Comparison of ENCODE assay signal across 10 cellular contexts in the genomic region with DNA sequence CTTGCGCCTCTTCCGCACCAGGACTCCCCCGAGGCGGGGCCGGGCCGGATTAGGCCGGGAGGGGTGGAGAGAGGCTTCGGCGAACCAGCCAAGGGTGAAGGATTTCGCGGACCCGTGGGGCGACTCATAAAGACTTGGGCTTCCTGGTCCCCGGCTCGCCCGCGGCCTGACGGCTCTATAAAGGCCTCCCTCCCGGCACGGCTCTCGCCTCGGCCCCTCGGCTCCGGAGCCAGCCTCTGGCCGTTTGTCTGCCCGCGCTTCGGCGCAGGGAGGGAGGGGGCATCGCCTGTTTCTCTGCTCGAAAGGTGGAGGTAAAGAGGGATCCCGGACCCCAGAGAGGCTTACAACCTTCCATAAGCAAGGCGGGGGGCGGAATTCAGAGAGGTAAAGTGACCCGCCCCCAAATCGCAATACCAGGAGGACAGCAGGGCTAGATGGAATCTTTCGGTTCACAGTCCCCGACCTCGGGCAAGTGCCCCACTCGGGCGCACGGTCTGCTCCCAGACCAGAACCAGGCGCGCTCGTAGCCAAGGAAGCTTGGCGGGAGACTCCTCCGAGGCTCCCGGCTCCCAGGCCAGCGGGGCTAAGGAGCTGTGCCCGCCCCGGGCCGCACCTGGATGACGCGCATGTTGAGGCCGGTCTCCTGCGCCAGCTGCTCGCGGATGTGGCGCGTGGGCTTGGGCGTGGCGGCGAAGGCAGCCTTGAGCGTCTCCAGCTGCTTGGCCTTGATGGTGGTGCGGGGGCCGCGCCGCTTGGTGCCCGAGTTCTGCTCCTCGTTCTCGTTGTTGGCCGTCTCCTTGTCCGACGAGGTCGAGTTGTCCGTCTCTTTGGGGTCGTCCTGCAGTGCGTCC. TPM values are rescaled to one million over a fixed set of nuclear protein-coding genes. Genes with fewer than 3 reads are reported as not detected.
A peak's percentile ranks its signal among the peaks of the same experiment; 100 is the strongest.
DNase-seq lines count a peak whose midpoint lies in the region; ATAC-seq and TF ChIP-seq lines count a peak whose summit lies in the region.
"Had no signal": no experiment of that assay in that cellular context is flagged by ENCODE, and none has a peak within 500 bp of the region (broad histone marks: within the 10 kb centered on the region; RNA-seq: fewer than 3 reads in every experiment).

No MANE protein-coding gene starts in this region.

- peak overlapping the region; percentile 37; the same call in 1 of the 2 replicates for H3K4me3 ChIP-seq in iPS DF 6.9 (ENCODE audit: low read length)
- peak overlapping the region; percentile 26 for H3K4me3 ChIP-seq in smooth muscle cell

- no peaks in the 10 kb centered on the region for H4K20me1 ChIP-seq in smooth muscle cell (ENCODE audit: low read depth)

- H3K36me3 Mint-ChIP-seq in T-cell: no peaks in the 10 kb centered on the region

- H3K9me3 ChIP-seq in iPS DF 6.9 (ENCODE audit: control insufficient read depth, insufficient read depth, low read length) (no peaks in the 10 kb centered on the region), smooth muscle cell (replicated peaks; ENCODE audit: low read depth) (no peaks in the 10 kb centered on the region)

- peaks cover 97% of the 10 kb centered on the region for H3K27me3 ChIP-seq in iPS DF 6.9 (ENCODE audit: control insufficient read depth, insufficient read depth, low read length)
- peaks cover 100% of the 10 kb centered on the region for H3K27me3 ChIP-seq in smooth muscle cell (ENCODE audit: low read depth)

- DNase-seq in NCI-H1105 treated with DMSO at 0.1 percent for 48 hours (lab: John Stamatoyannopoulos, UW) (peak; percentile 41), NCI-H1105 (lab: John Stamatoyannopoulos, UW) (no peak), T-cell (no peak), iPS DF 6.9 (ENCODE audit: low read depth, low spot score) (no peak), smooth muscle cell (lab: John Stamatoyannopoulos, UW; ENCODE audit: unreplicated experiment) (no peak), hepatic stellate cell (ENCODE audit: low spot score) (no peak)
- DNase-seq in activated CD4-positive, alpha-beta T cell treated with anti-CD3 and anti-CD28 coated beads for 48 hours: no peak

- no peaks in the 10 kb centered on the region for H3K79me2 ChIP-seq in smooth muscle cell (ENCODE audit: low read depth)

- peaks cover 11 to 38% (median 35%) of the 10 kb centered on the region in 3 donors for H3K4me1 Mint-ChIP-seq in T-cell

- POLR2A ChIA-PET in T-cell (lab: Charles Lee): no interaction called here

- no peaks in the 10 kb centered on the region for H3K36me3 ChIP-seq in iPS DF 6.9 (ENCODE audit: control insufficient read depth, insufficient read depth, low read length)
- no peaks in the 10 kb centered on the region for H3K36me3 ChIP-seq in smooth muscle cell (ENCODE audit: low read depth)

- no peak overlapping the region for H3K27ac ChIP-seq in iPS DF 6.9 (ENCODE audit: low read length)
- no peak overlapping the region for H3K27ac ChIP-seq in smooth muscle cell (ENCODE audit: low read depth)

- no peaks in the 10 kb centered on the region for H3F3A ChIP-seq in smooth muscle cell (ENCODE audit: low read depth)

- no peak overlapping the region for H3K27ac Mint-ChIP-seq in T-cell

- ATAC-seq in T-cell (replicated peaks in 1 of 4) (no peak), HG02938 (IDR thresholded peaks at IDR 0.05; ENCODE audit: unreplicated experiment) (no peak)

- H3K9ac ChIP-seq in smooth muscle cell (ENCODE audit: low read depth): no peak overlapping the region

- H3K4me3 Mint-ChIP-seq in T-cell: peak overlapping the region in 2 of 3 donors; percentile 9 to 36

- peaks cover 44 to 71% of the 10 kb centered on the region in 2 donors for H3K27me3 Mint-ChIP-seq in T-cell

- no CpG with 5 or more reads among the region's 78 CpGs for WGBS in iPS DF 6.9 (ENCODE audit: insufficient coverage, insufficient read length)
- WGBS in smooth muscle cell (ENCODE audit: low lambda C conversion rate): 2% methylated on average over 77 of the region's 78 CpGs

- H3K4me2 ChIP-seq in smooth muscle cell: peak overlapping the region; percentile 81

- no peak overlapping the region for H2AFZ ChIP-seq in smooth muscle cell (ENCODE audit: low read depth)

- TF ChIP-seq CTCF in smooth muscle cell (IDR thresholded peaks at IDR 0.05; ENCODE audit: borderline replicate concordance, insufficient read depth, poor library complexity, severe bottlenecking): no peak

- CTCF ChIA-PET in T-cell (lab: Charles Lee): no interaction called here

- peaks cover 12% of the 10 kb centered on the region for H3K4me1 ChIP-seq in iPS DF 6.9 (ENCODE audit: control insufficient read depth, insufficient read depth, low read length)
- peaks cover 40% of the 10 kb centered on the region for H3K4me1 ChIP-seq in smooth muscle cell (ENCODE audit: low read depth)

- H3K9me3 Mint-ChIP-seq in T-cell: no peaks in the 10 kb centered on the region

RNA-seq across cellular contexts. Expression of a gene that starts 3.9 kb away (rescaled TPM):
- total RNA-seq in T-cell (not detected), smooth muscle cell (not detected in 2 replicates)
- not detected in 2 replicates for polyA plus RNA-seq in smooth muscle cell
- total RNA-seq: A172, renal cortical epithelial cell had no signal

RNA-seq across cellular contexts. Expression of a gene that starts 45.6 kb away (rescaled TPM):
- total RNA-seq in T-cell: 1 to 10 TPM in 1 of 5 donors, under 1 TPM in 3, not detected in 1; 0.19 to 2.3 (median 0.44) TPM
- 0.81 and 6.7 TPM in 2 replicates for total RNA-seq in smooth muscle cell
- 3.6 and 5.4 TPM in 2 replicates for polyA plus RNA-seq in smooth muscle cell
